ENCODE assay signal across 8 cellular contexts in the genomic region with DNA sequence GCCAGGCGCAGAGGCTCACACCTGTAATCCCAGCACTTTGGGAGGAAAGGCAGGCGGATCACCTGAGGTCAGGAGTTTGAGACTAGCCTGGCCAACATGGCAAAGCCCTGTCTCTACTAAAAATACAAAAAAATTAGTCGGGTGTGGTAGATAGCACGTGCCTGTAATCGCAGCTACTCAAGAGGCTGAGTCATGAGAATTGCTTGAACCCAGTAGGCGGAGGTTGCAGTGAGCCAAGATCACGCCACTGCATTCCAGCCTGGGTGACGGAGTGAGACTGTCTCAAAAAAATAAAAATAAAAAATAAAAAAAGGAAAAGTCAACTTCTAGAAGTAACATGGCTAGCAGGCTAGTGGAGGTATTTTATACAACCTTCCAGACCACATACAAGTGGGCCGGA. TPM values are rescaled to one million over a fixed set of nuclear protein-coding genes. Genes with fewer than 3 reads are reported as not detected.
DNase-seq lines count a peak whose midpoint lies in the region; TF ChIP-seq lines count a peak whose summit lies in the region.
"Not testable (repeated sequence)": the region's sequence is repeated elsewhere in the genome, so short reads cannot be mapped to it uniquely, and the experiment has no call there.

No MANE protein-coding gene starts in this region.

- H3K27ac ChIP-seq in ACC112 (ENCODE audit: low read depth, low read length) (peak overlapping the region; percentile 94), esophagus muscularis mucosa (replicated peaks in 1 of 4) (peak overlapping the region in 3 of 4 donors; percentile 32 to 53 (median 53)), left ventricle myocardium inferior (replicated peaks) (peak overlapping the region; percentile 70), osteoblast (ENCODE audit: low read depth, low read length) (peak overlapping the region; percentile 93), testis (peak overlapping the region in 1 of 2 donors; percentile 0)

- H3K79me2 ChIP-seq in ACC112 (ENCODE audit: control insufficient read depth, insufficient read depth, low read length, unreplicated experiment), result not testable (repeated sequence)
- peaks cover 13% of the 10 kb centered on the region for H3K79me2 ChIP-seq in osteoblast (ENCODE audit: insufficient read depth, low read length)

- H3K4me1 ChIP-seq in ACC112 (ENCODE audit: control insufficient read depth, insufficient read depth, low read length, unreplicated experiment) (peaks cover 22% of the 10 kb centered on the region), esophagus muscularis mucosa (peaks cover 6 to 15% (median 10%) of the 10 kb centered on the region in 4 donors), left ventricle myocardium inferior (peaks cover 25% of the 10 kb centered on the region), osteoblast (ENCODE audit: insufficient read depth, low read length) (peaks cover 23% of the 10 kb centered on the region)
- not testable (repeated sequence) for H3K4me1 ChIP-seq in testis

- peak overlapping the region; percentile 62 for H3K4me2 ChIP-seq in osteoblast (ENCODE audit: insufficient read depth, low read length)

- TF ChIP-seq POLR2A in esophagus muscularis mucosa (IDR thresholded peaks at IDR 0.05; ENCODE audit: low read depth); testis (IDR thresholded peaks at IDR 0.05): not testable (repeated sequence)

- not testable (repeated sequence) for H3K27me3 ChIP-seq in ACC112 (ENCODE audit: insufficient read depth, low read length); esophagus muscularis mucosa; left ventricle myocardium inferior (ENCODE audit: low read depth); osteoblast (ENCODE audit: insufficient read depth, low read length); testis

- 59% methylated on average over 9 of the region's 9 CpGs for WGBS in esophagus muscularis mucosa
- WGBS in testis, 2 donors, result 70 to 71% methylated on average over 9 of the region's 9 CpGs

- H3K9me3 ChIP-seq in esophagus muscularis mucosa; left ventricle myocardium inferior (replicated peaks); osteoblast (ENCODE audit: low read depth, low read length); testis: not testable (repeated sequence)

- intact Hi-C loops in esophagus muscularis mucosa (cut with DNase I), result loop anchor here (5.0 kb wide), 1 partner anchor 134 kb away; a partner anchor contains a TSS
- intact Hi-C loops in left ventricle myocardium inferior (cut with micrococcal nuclease), result not testable (repeated sequence)
- intact Hi-C loops in testis (cut with DNase I; ENCODE audit: low total_unique reads), result loop anchor here (5.0 kb wide), 1 partner anchor 209 kb away; no protein-coding TSS in a partner anchor

- not testable (repeated sequence) for TF ChIP-seq EP300 in esophagus muscularis mucosa (IDR thresholded peaks at IDR 0.05)

- not testable (repeated sequence) for H3K4me3 ChIP-seq in ACC112 (ENCODE audit: low read depth, low read length); HFF-Myc (replicated peaks; ENCODE audit: low read depth, low read length); astrocyte of the spinal cord (ENCODE audit: low read depth, low read length); esophagus muscularis mucosa; left ventricle myocardium inferior; osteoblast (ENCODE audit: insufficient read depth, low read length); testis

- not testable (repeated sequence) for H4K20me1 ChIP-seq in osteoblast (ENCODE audit: insufficient read depth, low read length)

- H3K36me3 ChIP-seq in ACC112 (ENCODE audit: insufficient read depth, low read length); esophagus muscularis mucosa; left ventricle myocardium inferior; osteoblast (ENCODE audit: insufficient read depth, low read length); testis (ENCODE audit: low read depth, missing control alignments): not testable (repeated sequence)

- peak; percentile 49 for DNase-seq in HFF-Myc (ENCODE audit: extremely low read depth, low read depth)
- peak; percentile 7 for DNase-seq in NOMO-1 treated with dmso at 0.1 percent for 144 hours (lab: John Stamatoyannopoulos, UW; ENCODE audit: unreplicated experiment)
- peak; percentile 81 for DNase-seq in astrocyte of the spinal cord (ENCODE audit: low read depth, low spot score)
- DNase-seq in esophagus muscularis mucosa (ENCODE audit: extremely low spot score); left ventricle myocardium inferior; osteoblast (ENCODE audit: insufficient read length, low spot score, missing footprints): not testable (repeated sequence)
- DNase-seq in testis, result peak; percentile 20

- in situ Hi-C loops in astrocyte of the spinal cord (cut with HindIII; ENCODE audit: low sequenced_read_pairs), result not testable (repeated sequence)

- H2AFZ ChIP-seq in ACC112 (ENCODE audit: low read length, unreplicated experiment), result peak overlapping the region; percentile 41
- H2AFZ ChIP-seq in osteoblast (ENCODE audit: low read length), result not testable (repeated sequence)

- not testable (repeated sequence) for TF ChIP-seq CTCF in HFF-Myc (IDR thresholded peaks at IDR 0.05; ENCODE audit: low read depth, low read length, missing control alignments); astrocyte of the spinal cord (IDR thresholded peaks at IDR 0.05; ENCODE audit: low read depth, low read length); esophagus muscularis mucosa (IDR thresholded peaks at IDR 0.05); left ventricle myocardium inferior (IDR thresholded peaks at IDR 0.05; ENCODE audit: borderline replicate concordance); osteoblast (IDR thresholded peaks at IDR 0.05; ENCODE audit: extremely low read depth, low read depth, low read length); testis (IDR thresholded peaks at IDR 0.05)

RNA-seq across cellular contexts. Expression of a gene that starts 32.4 kb away (rescaled TPM):
- total RNA-seq in esophagus muscularis mucosa (1 to 10 TPM; 1.6 to 2.8 (median 1.9) TPM), left ventricle myocardium inferior (2.1 TPM), osteoblast (15.6 and 19.9 TPM in 2 replicates), testis (10 to 100 TPM; 15.3 to 16.1 TPM)
- 9.9 TPM for polyA plus RNA-seq in testis (ENCODE audit: insufficient read depth, low read depth, low replicate concordance)
